ENCODE assay signal across 1 cellular context in genomic region chr11:111334495-111335123, GRCh38.
A peak's percentile ranks its signal among the peaks of the same experiment; 100 is the strongest.
TF ChIP-seq lines count a peak whose summit lies in the region.

No MANE protein-coding gene starts in this region.

TF ChIP-seq in HepG2, 621 proteins besides CTCF, POLR2A, EP300 and RAD21 (continues in another document):
- TF ChIP-seq ZFP91 (CRISPR knock-in tag; IDR thresholded peaks at IDR 0.05; ENCODE audit: borderline replicate concordance) (peak; percentile 66), ZNF460 (CRISPR knock-in tag; IDR thresholded peaks at IDR 0.05; ENCODE audit: borderline replicate concordance) (no peak), RBM22 (optimal IDR thresholded peaks at IDR 0.05; ENCODE audit: low read length) (no peak), SNAPC2 (CRISPR knock-in tag; IDR thresholded peaks at IDR 0.05) (0 out of 2 replicates have a peak, but pooled peaks have one; percentile 47), NFYC (CRISPR knock-in tag; IDR thresholded peaks at IDR 0.05) (no peak), SP140L (CRISPR knock-in tag; IDR thresholded peaks at IDR 0.05; ENCODE audit: borderline replicate concordance) (0 out of 2 replicates have a peak, but pooled peaks have one; percentile 43), ZBTB1 (CRISPR knock-in tag; IDR thresholded peaks at IDR 0.05; ENCODE audit: borderline replicate concordance) (no peak), HNRNPH1 (optimal IDR thresholded peaks at IDR 0.05; ENCODE audit: low read depth, low read length) (no peak), RFXAP (CRISPR knock-in tag; IDR thresholded peaks at IDR 0.05; ENCODE audit: borderline replicate concordance) (no peak), SKIL (CRISPR knock-in tag; IDR thresholded peaks at IDR 0.05; ENCODE audit: borderline replicate concordance) (peak; percentile 85), E2F5 (CRISPR knock-in tag; conservative IDR thresholded peaks at IDR 0.05) (no peak), SIX4 (CRISPR knock-in tag; IDR thresholded peaks at IDR 0.05) (peak; percentile 68), E2F1 (CRISPR knock-in tag; IDR thresholded peaks at IDR 0.05) (no peak), ZNF441 (CRISPR knock-in tag; IDR thresholded peaks at IDR 0.05; ENCODE audit: borderline replicate concordance) (no peak), SOX6 (IDR thresholded peaks at IDR 0.05) (no peak), SOX6 (CRISPR knock-in tag; IDR thresholded peaks at IDR 0.05) (peak; percentile 89), ZNF501 (CRISPR knock-in tag; IDR thresholded peaks at IDR 0.05) (no peak; the same call in 1 of the 2 replicates), GZF1 (CRISPR knock-in tag; IDR thresholded peaks at IDR 0.05) (0 out of 2 replicates have a peak, but pooled peaks have one; percentile 66), ZNF710 (CRISPR knock-in tag; IDR thresholded peaks at IDR 0.05; ENCODE audit: borderline replicate concordance) (peak; percentile 79; the same call in 1 of the 2 replicates), ZNF720 (CRISPR knock-in tag; IDR thresholded peaks at IDR 0.05) (no peak), MAFK (conservative IDR thresholded peaks at IDR 0.05 in 1 of 2, IDR thresholded peaks at IDR 0.05 in 1 of 2; ENCODE audit: low read length in 2 of 2) (no peak), CENPT (CRISPR knock-in tag; IDR thresholded peaks at IDR 0.05; ENCODE audit: low read depth) (no peak), PLRG1 (conservative IDR thresholded peaks at IDR 0.05) (no peak), HCFC1 (IDR thresholded peaks at IDR 0.05; ENCODE audit: low read depth, low read length) (no peak), ZNF329 (CRISPR knock-in tag; IDR thresholded peaks at IDR 0.05; ENCODE audit: low read depth) (no peak)
- TF ChIP-seq, protein P1, sequence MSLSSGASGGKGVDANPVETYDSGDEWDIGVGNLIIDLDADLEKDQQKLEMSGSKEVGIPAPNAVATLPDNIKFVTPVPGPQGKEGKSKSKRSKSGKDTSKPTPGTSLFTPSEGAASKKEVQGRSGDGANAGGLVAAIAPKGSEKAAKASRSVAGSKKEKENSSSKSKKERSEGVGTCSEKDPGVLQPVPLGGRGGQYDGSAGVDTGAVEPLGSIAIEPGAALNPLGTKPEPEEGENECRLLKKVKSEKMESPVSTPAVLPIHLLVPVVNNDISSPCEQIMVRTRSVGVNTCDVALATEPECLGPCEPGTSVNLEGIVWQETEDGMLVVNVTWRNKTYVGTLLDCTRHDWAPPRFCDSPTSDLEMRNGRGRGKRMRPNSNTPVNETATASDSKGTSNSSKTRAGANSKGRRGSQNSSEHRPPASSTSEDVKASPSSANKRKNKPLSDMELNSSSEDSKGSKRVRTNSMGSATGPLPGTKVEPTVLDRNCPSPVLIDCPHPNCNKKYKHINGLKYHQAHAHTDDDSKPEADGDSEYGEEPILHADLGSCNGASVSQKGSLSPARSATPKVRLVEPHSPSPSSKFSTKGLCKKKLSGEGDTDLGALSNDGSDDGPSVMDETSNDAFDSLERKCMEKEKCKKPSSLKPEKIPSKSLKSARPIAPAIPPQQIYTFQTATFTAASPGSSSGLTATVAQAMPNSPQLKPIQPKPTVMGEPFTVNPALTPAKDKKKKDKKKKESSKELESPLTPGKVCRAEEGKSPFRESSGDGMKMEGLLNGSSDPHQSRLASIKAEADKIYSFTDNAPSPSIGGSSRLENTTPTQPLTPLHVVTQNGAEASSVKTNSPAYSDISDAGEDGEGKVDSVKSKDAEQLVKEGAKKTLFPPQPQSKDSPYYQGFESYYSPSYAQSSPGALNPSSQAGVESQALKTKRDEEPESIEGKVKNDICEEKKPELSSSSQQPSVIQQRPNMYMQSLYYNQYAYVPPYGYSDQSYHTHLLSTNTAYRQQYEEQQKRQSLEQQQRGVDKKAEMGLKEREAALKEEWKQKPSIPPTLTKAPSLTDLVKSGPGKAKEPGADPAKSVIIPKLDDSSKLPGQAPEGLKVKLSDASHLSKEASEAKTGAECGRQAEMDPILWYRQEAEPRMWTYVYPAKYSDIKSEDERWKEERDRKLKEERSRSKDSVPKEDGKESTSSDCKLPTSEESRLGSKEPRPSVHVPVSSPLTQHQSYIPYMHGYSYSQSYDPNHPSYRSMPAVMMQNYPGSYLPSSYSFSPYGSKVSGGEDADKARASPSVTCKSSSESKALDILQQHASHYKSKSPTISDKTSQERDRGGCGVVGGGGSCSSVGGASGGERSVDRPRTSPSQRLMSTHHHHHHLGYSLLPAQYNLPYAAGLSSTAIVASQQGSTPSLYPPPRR (CRISPR knock-in tag; IDR thresholded peaks at IDR 0.05; ENCODE audit: borderline replicate concordance): peak; percentile 93
- TF ChIP-seq, protein P2, sequence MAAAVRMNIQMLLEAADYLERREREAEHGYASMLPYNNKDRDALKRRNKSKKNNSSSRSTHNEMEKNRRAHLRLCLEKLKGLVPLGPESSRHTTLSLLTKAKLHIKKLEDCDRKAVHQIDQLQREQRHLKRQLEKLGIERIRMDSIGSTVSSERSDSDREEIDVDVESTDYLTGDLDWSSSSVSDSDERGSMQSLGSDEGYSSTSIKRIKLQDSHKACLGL (CRISPR knock-in tag; IDR thresholded peaks at IDR 0.05): no peak
- TF ChIP-seq, protein P3, sequence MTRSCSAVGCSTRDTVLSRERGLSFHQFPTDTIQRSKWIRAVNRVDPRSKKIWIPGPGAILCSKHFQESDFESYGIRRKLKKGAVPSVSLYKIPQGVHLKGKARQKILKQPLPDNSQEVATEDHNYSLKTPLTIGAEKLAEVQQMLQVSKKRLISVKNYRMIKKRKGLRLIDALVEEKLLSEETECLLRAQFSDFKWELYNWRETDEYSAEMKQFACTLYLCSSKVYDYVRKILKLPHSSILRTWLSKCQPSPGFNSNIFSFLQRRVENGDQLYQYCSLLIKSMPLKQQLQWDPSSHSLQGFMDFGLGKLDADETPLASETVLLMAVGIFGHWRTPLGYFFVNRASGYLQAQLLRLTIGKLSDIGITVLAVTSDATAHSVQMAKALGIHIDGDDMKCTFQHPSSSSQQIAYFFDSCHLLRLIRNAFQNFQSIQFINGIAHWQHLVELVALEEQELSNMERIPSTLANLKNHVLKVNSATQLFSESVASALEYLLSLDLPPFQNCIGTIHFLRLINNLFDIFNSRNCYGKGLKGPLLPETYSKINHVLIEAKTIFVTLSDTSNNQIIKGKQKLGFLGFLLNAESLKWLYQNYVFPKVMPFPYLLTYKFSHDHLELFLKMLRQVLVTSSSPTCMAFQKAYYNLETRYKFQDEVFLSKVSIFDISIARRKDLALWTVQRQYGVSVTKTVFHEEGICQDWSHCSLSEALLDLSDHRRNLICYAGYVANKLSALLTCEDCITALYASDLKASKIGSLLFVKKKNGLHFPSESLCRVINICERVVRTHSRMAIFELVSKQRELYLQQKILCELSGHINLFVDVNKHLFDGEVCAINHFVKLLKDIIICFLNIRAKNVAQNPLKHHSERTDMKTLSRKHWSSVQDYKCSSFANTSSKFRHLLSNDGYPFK (CRISPR knock-in tag; IDR thresholded peaks at IDR 0.05; ENCODE audit: borderline replicate concordance): peak; percentile 22; the same call in 1 of the 2 replicates
- TF ChIP-seq, protein P4, sequence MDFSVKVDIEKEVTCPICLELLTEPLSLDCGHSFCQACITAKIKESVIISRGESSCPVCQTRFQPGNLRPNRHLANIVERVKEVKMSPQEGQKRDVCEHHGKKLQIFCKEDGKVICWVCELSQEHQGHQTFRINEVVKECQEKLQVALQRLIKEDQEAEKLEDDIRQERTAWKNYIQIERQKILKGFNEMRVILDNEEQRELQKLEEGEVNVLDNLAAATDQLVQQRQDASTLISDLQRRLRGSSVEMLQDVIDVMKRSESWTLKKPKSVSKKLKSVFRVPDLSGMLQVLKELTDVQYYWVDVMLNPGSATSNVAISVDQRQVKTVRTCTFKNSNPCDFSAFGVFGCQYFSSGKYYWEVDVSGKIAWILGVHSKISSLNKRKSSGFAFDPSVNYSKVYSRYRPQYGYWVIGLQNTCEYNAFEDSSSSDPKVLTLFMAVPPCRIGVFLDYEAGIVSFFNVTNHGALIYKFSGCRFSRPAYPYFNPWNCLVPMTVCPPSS (IDR thresholded peaks at IDR 0.05): no peak
- TF ChIP-seq, protein P5, sequence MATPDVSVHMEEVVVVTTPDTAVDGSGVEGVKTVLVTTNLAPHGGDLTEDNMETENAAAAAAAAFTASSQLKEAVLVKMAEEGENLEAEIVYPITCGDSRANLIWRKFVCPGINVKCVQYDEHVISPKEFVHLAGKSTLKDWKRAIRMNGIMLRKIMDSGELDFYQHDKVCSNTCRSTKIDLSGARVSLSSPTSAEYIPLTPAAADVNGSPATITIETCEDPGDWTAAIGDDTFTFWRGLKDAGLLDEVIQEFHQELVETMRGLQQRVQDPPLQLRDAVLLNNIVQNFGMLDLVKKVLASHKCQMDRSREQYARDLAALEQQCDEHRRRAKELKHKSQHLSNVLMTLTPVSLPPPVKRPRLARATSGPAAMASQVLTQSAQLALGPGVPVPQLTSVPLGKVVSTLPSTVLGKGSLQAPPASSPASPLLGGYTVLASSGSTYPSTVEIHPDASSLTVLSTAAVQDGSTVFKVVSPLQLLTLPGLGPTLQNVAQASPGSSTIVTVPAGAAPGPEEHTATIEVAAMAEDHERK (CRISPR knock-in tag; IDR thresholded peaks at IDR 0.05; ENCODE audit: low read depth): no peak
- TF ChIP-seq, protein P6, sequence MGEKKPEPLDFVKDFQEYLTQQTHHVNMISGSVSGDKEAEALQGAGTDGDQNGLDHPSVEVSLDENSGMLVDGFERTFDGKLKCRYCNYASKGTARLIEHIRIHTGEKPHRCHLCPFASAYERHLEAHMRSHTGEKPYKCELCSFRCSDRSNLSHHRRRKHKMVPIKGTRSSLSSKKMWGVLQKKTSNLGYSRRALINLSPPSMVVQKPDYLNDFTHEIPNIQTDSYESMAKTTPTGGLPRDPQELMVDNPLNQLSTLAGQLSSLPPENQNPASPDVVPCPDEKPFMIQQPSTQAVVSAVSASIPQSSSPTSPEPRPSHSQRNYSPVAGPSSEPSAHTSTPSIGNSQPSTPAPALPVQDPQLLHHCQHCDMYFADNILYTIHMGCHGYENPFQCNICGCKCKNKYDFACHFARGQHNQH (CRISPR knock-in tag; IDR thresholded peaks at IDR 0.05): peak; percentile 60; the same call in 1 of the 2 replicates
- TF ChIP-seq, protein P7, sequence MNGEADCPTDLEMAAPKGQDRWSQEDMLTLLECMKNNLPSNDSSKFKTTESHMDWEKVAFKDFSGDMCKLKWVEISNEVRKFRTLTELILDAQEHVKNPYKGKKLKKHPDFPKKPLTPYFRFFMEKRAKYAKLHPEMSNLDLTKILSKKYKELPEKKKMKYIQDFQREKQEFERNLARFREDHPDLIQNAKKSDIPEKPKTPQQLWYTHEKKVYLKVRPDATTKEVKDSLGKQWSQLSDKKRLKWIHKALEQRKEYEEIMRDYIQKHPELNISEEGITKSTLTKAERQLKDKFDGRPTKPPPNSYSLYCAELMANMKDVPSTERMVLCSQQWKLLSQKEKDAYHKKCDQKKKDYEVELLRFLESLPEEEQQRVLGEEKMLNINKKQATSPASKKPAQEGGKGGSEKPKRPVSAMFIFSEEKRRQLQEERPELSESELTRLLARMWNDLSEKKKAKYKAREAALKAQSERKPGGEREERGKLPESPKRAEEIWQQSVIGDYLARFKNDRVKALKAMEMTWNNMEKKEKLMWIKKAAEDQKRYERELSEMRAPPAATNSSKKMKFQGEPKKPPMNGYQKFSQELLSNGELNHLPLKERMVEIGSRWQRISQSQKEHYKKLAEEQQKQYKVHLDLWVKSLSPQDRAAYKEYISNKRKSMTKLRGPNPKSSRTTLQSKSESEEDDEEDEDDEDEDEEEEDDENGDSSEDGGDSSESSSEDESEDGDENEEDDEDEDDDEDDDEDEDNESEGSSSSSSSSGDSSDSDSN (CRISPR knock-in tag; IDR thresholded peaks at IDR 0.05): no peak
